Comparison of ENCODE assay signal across 8 cellular contexts in genomic region chr18:74290831-74291770, GRCh38. TPM values are rescaled to one million over a fixed set of nuclear protein-coding genes. Genes with fewer than 3 reads are reported as not detected.
DNase-seq lines count a peak whose midpoint lies in the region; ATAC-seq and TF ChIP-seq lines count a peak whose summit lies in the region.

No MANE protein-coding gene starts in this region.

- no peak for TF ChIP-seq POLR2A in thyroid gland (IDR thresholded peaks at IDR 0.05)

- H3K4me1 ChIP-seq in thyroid gland, result peaks cover 0 to 10% of the 10 kb centered on the region in 2 donors

- H3K27ac ChIP-seq in thyroid gland, result peak overlapping the region in 2 of 3 donors; percentile 30 to 51

- H3K27me3 Mint-ChIP-seq in activated CD4-positive, alpha-beta T cell treated with anti-CD3 and anti-CD28 coated beads for 36 hours, result no peaks in the 10 kb centered on the region

- peaks cover 3% of the 10 kb centered on the region for H3K9me3 Mint-ChIP-seq in activated CD4-positive, alpha-beta T cell treated with anti-CD3 and anti-CD28 coated beads for 36 hours (ENCODE audit: low read depth)

- POLR2A ChIA-PET in activated CD4-positive, alpha-beta T cell treated with anti-CD3 and anti-CD28 coated beads for 36 hours (lab: Charles Lee), result interaction anchor here (0.6 kb wide), 1 partner anchor 108 kb away, joined by 5 read pairs; no protein-coding TSS in a partner anchor

- CTCF ChIA-PET in activated CD4-positive, alpha-beta T cell treated with anti-CD3 and anti-CD28 coated beads for 36 hours (lab: Charles Lee), result no interaction called here

- H3K9me3 ChIP-seq in thyroid gland, result no peaks in the 10 kb centered on the region

- peak overlapping the region; percentile 58 to 95 (median 72) for H3K4me3 ChIP-seq in thyroid gland (replicated peaks in 1 of 3)

- TF ChIP-seq CTCF in thyroid gland (IDR thresholded peaks at IDR 0.05), result peak in 2 of 6 experiments; percentile 4 to 37

- H3K4me1 Mint-ChIP-seq in activated CD4-positive, alpha-beta T cell treated with anti-CD3 and anti-CD28 coated beads for 36 hours, result peaks cover 6% of the 10 kb centered on the region

- WGBS in thyroid gland, 2 donors, result 19 to 23% methylated on average over 21 to 33 of the region's 83 CpGs

- H3K27me3 ChIP-seq in thyroid gland, result no peaks in the 10 kb centered on the region

- peak overlapping the region; percentile 86 for H3K4me3 Mint-ChIP-seq in activated CD4-positive, alpha-beta T cell treated with anti-CD3 and anti-CD28 coated beads for 36 hours

- ATAC-seq in activated CD4-positive, alpha-beta T cell treated with anti-CD3 and anti-CD28 coated beads for 36 hours, result no peak
- ATAC-seq in left lobe of liver (peak; percentile 14), GM19463 (IDR thresholded peaks at IDR 0.05; ENCODE audit: unreplicated experiment) (no peak)

- in situ Hi-C loops in T47D (cut with HindIII; ENCODE audit: low pct_unique_long_range_greater_than_20kb, low sequenced_read_pairs), result no loop called here

- intact Hi-C loops in activated CD4-positive, alpha-beta T cell treated with anti-CD3 and anti-CD28 coated beads for 36 hours (cut with DNase I, micrococcal nuclease), result loop anchor here in 1 of 2 experiments (5.0 kb wide), 1 partner anchor 921 kb away; the partner anchor contains the start of gene TSHZ1
- intact Hi-C loops in thyroid gland (cut with DNase I), result loop anchor here (5.0 kb wide), 1 partner anchor 206 kb away; the partner anchor contains the start of gene CNDP2

- peak overlapping the region; percentile 83 for H3K27ac Mint-ChIP-seq in activated CD4-positive, alpha-beta T cell treated with anti-CD3 and anti-CD28 coated beads for 36 hours

- no peaks in the 10 kb centered on the region for H3K36me3 ChIP-seq in thyroid gland

- H3K36me3 Mint-ChIP-seq in activated CD4-positive, alpha-beta T cell treated with anti-CD3 and anti-CD28 coated beads for 36 hours (ENCODE audit: low read depth), result peaks cover 2% of the 10 kb centered on the region

- DNase-seq in activated CD4-positive, alpha-beta T cell treated with anti-CD3 and anti-CD28 coated beads for 36 hours, result peak; percentile 34
- no peak for DNase-seq in activated CD4-positive, alpha-beta T cell treated with anti-CD3 and anti-CD28 coated beads for 48 hours
- DNase-seq in NCI-H510A (lab: John Stamatoyannopoulos, UW) (peak; percentile 92), T47D (ENCODE audit: low read depth in 1 of 2, low spot score in 1 of 2) (peak; percentile 41 to 88), left lobe of liver (ENCODE audit: low spot score) (no peak), thyroid gland (peak; percentile 64 to 65), GOT3 (lab: John Stamatoyannopoulos, UW) (no peak)

RNA-seq across cellular contexts. Expression of gene CYB5A, which starts 0.7 kb away (rescaled TPM):
- total RNA-seq in activated CD4-positive, alpha-beta T cell treated with anti-CD3 and anti-CD28 coated beads for 36 hours, result 10 to 100 TPM; 53.1 to 61.4 TPM
- 984 TPM for total RNA-seq in left lobe of liver
- 10 to 100 TPM; 45.7 to 95.3 (median 64.5) TPM for total RNA-seq in thyroid gland

RNA-seq across cellular contexts. Expression of gene C18orf63, which starts 24.5 kb away (rescaled TPM):
- not detected for total RNA-seq in activated CD4-positive, alpha-beta T cell treated with anti-CD3 and anti-CD28 coated beads for 36 hours
- total RNA-seq in left lobe of liver (not detected), thyroid gland (not detected)

Comparison
In these comparisons a context has a peak if more than half of its experiments do, and no peak if none do; other contexts are left out.
1. DNase-seq: peak in activated CD4-positive, alpha-beta T cell treated with anti-CD3 and anti-CD28 coated beads for 36 hours (single experiment), NCI-H510A (single experiment), T47D (2 of 2) and thyroid gland (2 of 2); none in activated CD4-positive, alpha-beta T cell treated with anti-CD3 and anti-CD28 coated beads for 48 hours (single experiment), left lobe of liver (single experiment) and GOT3 (single experiment).
2. RNA of gene CYB5A, which starts 0.7 kb away (total RNA-seq): 984 TPM in left lobe of liver (single experiment); 45.7 to 95.3 TPM in thyroid gland and 53.1 to 61.4 TPM in activated CD4-positive, alpha-beta T cell treated with anti-CD3 and anti-CD28 coated beads for 36 hours; every median in the first group is over 10 times any median in the second.